In the genomic region with DNA sequence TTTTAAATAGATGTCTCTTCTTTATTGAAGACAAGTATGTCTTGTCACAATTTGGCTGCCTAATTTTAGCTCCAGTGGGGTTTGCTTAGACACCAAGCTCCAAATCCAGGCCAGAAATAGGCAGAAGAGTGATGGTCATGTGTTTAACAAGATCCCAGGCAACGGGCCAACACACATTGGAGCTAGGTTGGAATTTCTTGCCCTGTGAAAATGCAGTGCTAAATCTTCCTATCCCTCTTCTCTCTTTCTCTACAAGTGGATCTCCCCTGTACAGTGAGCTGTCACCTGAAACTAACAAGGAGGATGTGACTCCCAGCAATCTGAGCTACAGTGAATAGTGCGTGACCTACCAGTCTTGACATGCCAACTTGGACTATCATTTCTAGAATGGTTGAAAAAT, we compare ENCODE assay signal across 16 cellular contexts.
"Had no signal": no experiment of that assay in that cellular context is flagged by ENCODE, and none has a peak within 500 bp of the region (broad histone marks: within the 10 kb centered on the region; RNA-seq: fewer than 3 reads in every experiment).

No MANE protein-coding gene starts in this region.

- H3K4me3 ChIP-seq: esophagus muscularis mucosa, pancreas, smooth muscle cell had no signal

- ATAC-seq: activated CD8-positive, alpha-beta memory T cell treated with anti-CD3 and anti-CD28 coated beads, Interleukin-2, amount 10 ng/mL, durations not matched to agents 7 days and 5 days; activated T-cell treated with anti-CD3 and anti-CD28 coated beads, Interleukin-2, amount 50 U/mL, for 4 hours; pancreas; stimulated activated memory B cell treated with anti-CD40 and anti-IgM and Interleukin-4, amounts not matched to agents 10 μg/mL and 1 μg/mL and 100 μg/mL, for 72 hours had no signal

- H3K4me1 Mint-ChIP-seq: activated CD8-positive, alpha-beta memory T cell treated with anti-CD3 and anti-CD28 coated beads, Interleukin-2, amount 10 ng/mL, durations not matched to agents 7 days and 5 days; activated naive CD8-positive, alpha-beta T cell treated with anti-CD3 and anti-CD28 coated beads for 36 hours; stimulated activated memory B cell treated with anti-CD40 and anti-IgM and Interleukin-4, amounts not matched to agents 10 μg/mL and 1 μg/mL and 100 μg/mL, for 72 hours had no signal

- H3K9me3 ChIP-seq: esophagus muscularis mucosa, pancreas had no signal

- H3K36me3 Mint-ChIP-seq: activated CD8-positive, alpha-beta memory T cell treated with anti-CD3 and anti-CD28 coated beads, Interleukin-2, amount 10 ng/mL, durations not matched to agents 7 days and 5 days; activated naive CD8-positive, alpha-beta T cell treated with anti-CD3 and anti-CD28 coated beads for 36 hours; stimulated activated memory B cell treated with anti-CD40 and anti-IgM and Interleukin-4, amounts not matched to agents 10 μg/mL and 1 μg/mL and 100 μg/mL, for 72 hours had no signal

- H3K27me3 Mint-ChIP-seq: activated CD8-positive, alpha-beta memory T cell treated with anti-CD3 and anti-CD28 coated beads, Interleukin-2, amount 10 ng/mL, durations not matched to agents 7 days and 5 days; stimulated activated memory B cell treated with anti-CD40 and anti-IgM and Interleukin-4, amounts not matched to agents 10 μg/mL and 1 μg/mL and 100 μg/mL, for 72 hours had no signal

- DNase-seq: activated CD4-positive, alpha-beta T cell treated with anti-CD3 and anti-CD28 coated beads for 1 hour; activated CD4-positive, alpha-beta T cell treated with anti-CD3 and anti-CD28 coated beads, Interleukin-2, amount 50 U/mL, for 48 hours; activated CD8-positive, alpha-beta memory T cell treated with anti-CD3 and anti-CD28 coated beads, Interleukin-2, amount 10 ng/mL, durations not matched to agents 7 days and 5 days; activated gamma-delta T cell; activated naive CD8-positive, alpha-beta T cell treated with anti-CD3 and anti-CD28 coated beads for 36 hours; activated T-cell treated with anti-CD3 and anti-CD28 coated beads, Interleukin-2, amount 50 U/mL, for 4 hours; head of caudate nucleus; islet precursor cell; mesendoderm; pancreas; retina; trophoblast cell had no signal

- H3K27me3 ChIP-seq: esophagus muscularis mucosa, pancreas had no signal

- H3K4me3 Mint-ChIP-seq: activated CD8-positive, alpha-beta memory T cell treated with anti-CD3 and anti-CD28 coated beads, Interleukin-2, amount 10 ng/mL, durations not matched to agents 7 days and 5 days; activated naive CD8-positive, alpha-beta T cell treated with anti-CD3 and anti-CD28 coated beads for 36 hours; activated T-cell treated with anti-CD3 and anti-CD28 coated beads, Interleukin-2, amount 50 U/mL, for 4 hours; neural crest cell; stimulated activated memory B cell treated with anti-CD40 and anti-IgM and Interleukin-4, amounts not matched to agents 10 μg/mL and 1 μg/mL and 100 μg/mL, for 72 hours had no signal

- H3K9me3 Mint-ChIP-seq: activated naive CD8-positive, alpha-beta T cell treated with anti-CD3 and anti-CD28 coated beads for 36 hours; activated T-cell treated with anti-CD3 and anti-CD28 coated beads, Interleukin-2, amount 50 U/mL, for 4 hours; neural crest cell; stimulated activated memory B cell treated with anti-CD40 and anti-IgM and Interleukin-4, amounts not matched to agents 10 μg/mL and 1 μg/mL and 100 μg/mL, for 72 hours had no signal

- H3K36me3 ChIP-seq: esophagus muscularis mucosa, pancreas had no signal

- H3K4me1 ChIP-seq: pancreas had no signal

- H3K27ac ChIP-seq: esophagus muscularis mucosa, pancreas had no signal

- H3K4me2 ChIP-seq: smooth muscle cell had no signal

- H3K27ac Mint-ChIP-seq: activated CD8-positive, alpha-beta memory T cell treated with anti-CD3 and anti-CD28 coated beads, Interleukin-2, amount 10 ng/mL, durations not matched to agents 7 days and 5 days; activated naive CD8-positive, alpha-beta T cell treated with anti-CD3 and anti-CD28 coated beads for 36 hours; stimulated activated memory B cell treated with anti-CD40 and anti-IgM and Interleukin-4, amounts not matched to agents 10 μg/mL and 1 μg/mL and 100 μg/mL, for 72 hours had no signal
